8 cellular contexts compared by ENCODE assay signal in genomic region chr17:11996722-11997146, GRCh38. TPM values are rescaled to one million over a fixed set of nuclear protein-coding genes. Genes with fewer than 3 reads are reported as not detected.
DNase-seq lines count a peak whose midpoint lies in the region; ATAC-seq, FAIRE-seq and TF ChIP-seq lines count a peak whose summit lies in the region.

No MANE protein-coding gene starts in this region.

- H3K36me3 Mint-ChIP-seq in central memory CD8-positive, alpha-beta T cell (ENCODE audit: insufficient read depth): peaks cover 4% of the 10 kb centered on the region

- no peak for TF ChIP-seq CTCF in kidney (IDR thresholded peaks at IDR 0.05; ENCODE audit: borderline replicate concordance, extremely low read depth, insufficient read depth)

- H3K9me3 ChIP-seq in kidney (ENCODE audit: control insufficient read depth in 1 of 2, low read length in 2 of 2): no peaks in the 10 kb centered on the region

- H3K9me3 Mint-ChIP-seq in central memory CD8-positive, alpha-beta T cell: peaks cover 4% of the 10 kb centered on the region

- peaks cover 4 to 5% of the 10 kb centered on the region in 2 donors for H3K36me3 ChIP-seq in kidney (ENCODE audit: control insufficient read depth in 1 of 2, insufficient read depth in 2 of 2, low read length in 2 of 2)

- intact Hi-C loops in kidney (cut with DNase I): no loop called here

- peak overlapping the region; percentile 51 to 77 for H3K27ac ChIP-seq in kidney (ENCODE audit: low read depth in 2 of 2, low read length in 2 of 2)

- peak overlapping the region; percentile 93 for H3K27ac Mint-ChIP-seq in central memory CD8-positive, alpha-beta T cell (ENCODE audit: low read depth)

- FAIRE-seq in RCC 7860 (lab: Jason Lieb, UNC) (no peak), kidney (lab: Jason Lieb, UNC) (no peak)

- peak overlapping the region; percentile 74 to 77 for H3K4me3 ChIP-seq in kidney (ENCODE audit: low read length in 2 of 2)

- ATAC-seq in GM21367 (IDR thresholded peaks at IDR 0.05; ENCODE audit: unreplicated experiment) (peak; percentile 35), HG03558 (IDR thresholded peaks at IDR 0.05; ENCODE audit: extremely low read depth, unreplicated experiment) (peak; percentile 8)
- peak; percentile 55 for ATAC-seq in central memory CD8-positive, alpha-beta T cell (replicated peaks; ENCODE audit: extremely low read depth, poor library complexity, severe bottlenecking)

- no peaks in the 10 kb centered on the region for H3K27me3 Mint-ChIP-seq in central memory CD8-positive, alpha-beta T cell

- H3K4me1 ChIP-seq in kidney (ENCODE audit: control insufficient read depth in 1 of 2, insufficient read depth in 1 of 2, low read depth in 1 of 2, low read length in 2 of 2): peaks cover 0 to 2% of the 10 kb centered on the region in 2 donors

- peak overlapping the region; percentile 52 to 60 for H3K9ac ChIP-seq in kidney (ENCODE audit: low read length in 2 of 2)

- peak overlapping the region; percentile 86 for H3K4me3 Mint-ChIP-seq in central memory CD8-positive, alpha-beta T cell

- H3K4me1 Mint-ChIP-seq in central memory CD8-positive, alpha-beta T cell: peaks cover 9% of the 10 kb centered on the region

- DNase-seq in GM04504 (ENCODE audit: low read depth): peak; percentile 25
- peak; percentile 19 for DNase-seq in RCC 7860 (ENCODE audit: low spot score)
- DNase-seq in central memory CD8-positive, alpha-beta T cell (ENCODE audit: low spot score in 2 of 2): no peak
- peak; percentile 72 for DNase-seq in kidney
- DNase-seq in stimulated activated CD8-positive, alpha-beta memory T cell treated with anti-CD3 and anti-CD28 coated beads, Interleukin-15, amount 100 ng/mL, for 1 hour (ENCODE audit: low read depth): peak; percentile 10
- DNase-seq in COR-L47 (lab: John Stamatoyannopoulos, UW): no peak

RNA-seq across cellular contexts. Expression of gene ZNF18, which starts 0.5 kb away (rescaled TPM):
- 8.2 TPM for total RNA-seq in kidney
- polyA plus RNA-seq in kidney (ENCODE audit: insufficient read depth, low read depth, low replicate concordance): 5.1 TPM

RNA-seq across cellular contexts. Expression of gene MAP2K4, which starts 23.9 kb away (rescaled TPM):
- total RNA-seq in kidney: 36.1 TPM
- polyA plus RNA-seq in kidney (ENCODE audit: insufficient read depth, low read depth, low replicate concordance): 14.2 TPM

Comparison
In these comparisons a context has a peak if more than half of its experiments do, and no peak if none do; other contexts are left out.
1. DNase-seq: peak in GM04504 (single experiment), RCC 7860 (single experiment), kidney (single experiment) and stimulated activated CD8-positive, alpha-beta memory T cell treated with anti-CD3 and anti-CD28 coated beads, Interleukin-15, amount 100 ng/mL, for 1 hour (single experiment); none in central memory CD8-positive, alpha-beta T cell (0 of 2) and COR-L47 (single experiment).
2. Peak in every context shown above with its lines, with median percentiles within 50 percentile points of each other: ATAC-seq.